20 cellular contexts compared by ENCODE assay signal in genomic region chr4:4950891-4951290, GRCh38.
"Had no signal": no experiment of that assay in that cellular context is flagged by ENCODE, and none has a peak within 500 bp of the region (broad histone marks: within the 10 kb centered on the region; RNA-seq: fewer than 3 reads in every experiment).

No MANE protein-coding gene starts in this region.

- H3K9me3 ChIP-seq: pancreas had no signal

- ATAC-seq: activated CD4-positive, alpha-beta T cell treated with anti-CD3 and anti-CD28 coated beads for 36 hours; gastrocnemius medialis; left lobe of liver; mucosa of descending colon; pancreas; stimulated activated memory B cell treated with anti-CD40 and anti-IgM and Interleukin-4, amounts not matched to agents 10 μg/mL and 1 μg/mL and 100 μg/mL, for 72 hours had no signal

- H3K27me3 ChIP-seq: gastrocnemius medialis, pancreas, sigmoid colon, spleen, tibial artery had no signal

- H3K36me3 Mint-ChIP-seq: activated CD4-positive, alpha-beta memory T cell treated with anti-CD3 and anti-CD28 coated beads for 36 hours; brain; naive B cell; stimulated activated memory B cell treated with anti-CD40 and anti-IgM and Interleukin-4, amounts not matched to agents 10 μg/mL and 1 μg/mL and 100 μg/mL, for 72 hours had no signal

- H3K27me3 Mint-ChIP-seq: activated CD4-positive, alpha-beta T cell treated with anti-CD3 and anti-CD28 coated beads for 36 hours; activated naive CD8-positive, alpha-beta T cell; naive B cell; stimulated activated memory B cell treated with anti-CD40 and anti-IgM and Interleukin-4, amounts not matched to agents 10 μg/mL and 1 μg/mL and 100 μg/mL, for 72 hours had no signal

- H3K4me1 ChIP-seq: gastrocnemius medialis, pancreas, sigmoid colon, spleen, tibial artery had no signal

- DNase-seq: activated CD4-positive, alpha-beta memory T cell treated with anti-CD3 and anti-CD28 coated beads for 36 hours; activated CD4-positive, alpha-beta T cell treated with anti-CD3 and anti-CD28 coated beads for 36 hours; activated T-cell treated with anti-CD3 and anti-CD28 coated beads for 4 hours; amniotic stem cell; central memory CD4-positive, alpha-beta T cell; erythroblast; gastrocnemius medialis; mucosa of descending colon; naive B cell; pancreas; sigmoid colon; spleen; stimulated activated CD4-positive, alpha-beta T cell treated with anti-CD3 and anti-CD28 coated beads, Interleukin-4, amount 100 ng/mL, for 4 hours had no signal

- H3K4me3 Mint-ChIP-seq: activated CD4-positive, alpha-beta memory T cell treated with anti-CD3 and anti-CD28 coated beads for 36 hours; activated CD4-positive, alpha-beta T cell treated with anti-CD3 and anti-CD28 coated beads for 36 hours; activated naive CD8-positive, alpha-beta T cell; naive B cell; stimulated activated memory B cell treated with anti-CD40 and anti-IgM and Interleukin-4, amounts not matched to agents 10 μg/mL and 1 μg/mL and 100 μg/mL, for 72 hours had no signal

- H3K36me3 ChIP-seq: gastrocnemius medialis, pancreas, sigmoid colon, spleen, tibial artery had no signal

- H3K4me1 Mint-ChIP-seq: activated CD4-positive, alpha-beta T cell treated with anti-CD3 and anti-CD28 coated beads for 36 hours; brain; stimulated activated memory B cell treated with anti-CD40 and anti-IgM and Interleukin-4, amounts not matched to agents 10 μg/mL and 1 μg/mL and 100 μg/mL, for 72 hours had no signal

- H3K27ac ChIP-seq: coronary artery, gastrocnemius medialis, pancreas, sigmoid colon, spleen, tibial artery had no signal

- H3K9me3 Mint-ChIP-seq: activated CD4-positive, alpha-beta memory T cell treated with anti-CD3 and anti-CD28 coated beads for 36 hours had no signal

- H3K4me3 ChIP-seq: coronary artery, gastrocnemius medialis, lung, mucosa of descending colon, pancreas, sigmoid colon, spleen, tibial artery had no signal

- H3K27ac Mint-ChIP-seq: activated CD4-positive, alpha-beta memory T cell treated with anti-CD3 and anti-CD28 coated beads for 36 hours; activated CD4-positive, alpha-beta T cell treated with anti-CD3 and anti-CD28 coated beads for 36 hours; activated naive CD8-positive, alpha-beta T cell; stimulated activated memory B cell treated with anti-CD40 and anti-IgM and Interleukin-4, amounts not matched to agents 10 μg/mL and 1 μg/mL and 100 μg/mL, for 72 hours had no signal
